Comparison of ENCODE assay signal across 13 cellular contexts in genomic region chr6:2714359-2714895, GRCh38. TPM values are rescaled to one million over a fixed set of nuclear protein-coding genes. Genes with fewer than 3 reads are reported as not detected.
DNase-seq lines count a peak whose midpoint lies in the region; ATAC-seq and TF ChIP-seq lines count a peak whose summit lies in the region.
"Had no signal": no experiment of that assay in that cellular context is flagged by ENCODE, and none has a peak within 500 bp of the region (broad histone marks: within the 10 kb centered on the region; RNA-seq: fewer than 3 reads in every experiment).

No MANE protein-coding gene starts in this region.

- TF ChIP-seq CTCF in AG04450 (IDR thresholded peaks at IDR 0.05; ENCODE audit: low read depth, low read length): no peak
- no peak for TF ChIP-seq CTCF in HFF-Myc (IDR thresholded peaks at IDR 0.05; ENCODE audit: low read depth, low read length, missing control alignments)
- TF ChIP-seq CTCF in astrocyte of the spinal cord (IDR thresholded peaks at IDR 0.05; ENCODE audit: low read depth, low read length): no peak

- DNase-seq in AG04450 (ENCODE audit: low read depth, low spot score) (peak; percentile 54), HFF-Myc (ENCODE audit: extremely low read depth, low read depth) (peak; percentile 29), astrocyte of the spinal cord (ENCODE audit: low read depth, low spot score) (peak; percentile 94), kidney tubule cell (ENCODE audit: low spot score) (peak; percentile 77), erythroblast (lab: John Stamatoyannopoulos, UW) (no peak), activated gamma-delta T cell (lab: John Stamatoyannopoulos, UW) (no peak)
- DNase-seq: activated CD4-positive, alpha-beta T cell treated with anti-CD3 and anti-CD28 coated beads, Interleukin-2, amount 10 ng/mL, durations not matched to agents 24 days and 14 days; activated naive CD4-positive, alpha-beta T cell treated with anti-CD3 and anti-CD28 coated beads, Interleukin-2, amount 50 U/mL, for 16 hours; KG1 had no signal

- H3K9me3 ChIP-seq in AG04450 (ENCODE audit: control insufficient read depth, insufficient read depth, low read length): peaks cover 3% of the 10 kb centered on the region; the same call in 1 of the 2 replicates

- no peak for TF ChIP-seq POLR2A in erythroblast (IDR thresholded peaks at IDR 0.05; ENCODE audit: low read length)

- in situ Hi-C loops in astrocyte of the spinal cord (cut with HindIII; ENCODE audit: low sequenced_read_pairs): no loop called here

- POLR2A ChIA-PET in AG04450 (lab: Yijun Ruan, JAX): interaction anchor here (0.7 kb wide), 1 partner anchor 523 kb away, joined by 6 read pairs; no protein-coding TSS in a partner anchor

- H3K27ac ChIP-seq in AG04450 (ENCODE audit: low read depth, low read length): peak overlapping the region; percentile 42
- H3K27ac ChIP-seq: parathyroid adenoma had no signal

- H3K27me3 ChIP-seq in AG04450 (ENCODE audit: control insufficient read depth, insufficient read depth, low read length): peaks cover 1% of the 10 kb centered on the region

- ATAC-seq in HG03460 (IDR thresholded peaks at IDR 0.05; ENCODE audit: unreplicated experiment) (no peak), GM21576 (IDR thresholded peaks at IDR 0.05; ENCODE audit: unreplicated experiment) (no peak)
- ATAC-seq: left lobe of liver had no signal

- H3K4me3 ChIP-seq in AG04450 (ENCODE audit: low read depth, low read length): no peak overlapping the region
- no peak overlapping the region for H3K4me3 ChIP-seq in HFF-Myc (replicated peaks; ENCODE audit: low read depth, low read length)
- H3K4me3 ChIP-seq in astrocyte of the spinal cord (ENCODE audit: low read depth, low read length): no peak overlapping the region

- CTCF ChIA-PET in AG04450 (lab: Charles Lee): no interaction called here

RNA-seq across cellular contexts. Expression of gene MYLK4, which starts 36.3 kb away (rescaled TPM):
- 0.21 and 0.22 TPM in 2 replicates for polyA plus RNA-seq in AG04450 (2011; rRNA removed)
- 0.13 and 0.14 TPM in 2 replicates for polyA minus RNA-seq in AG04450 (2011; rRNA and poly(A)+ RNA removed)

RNA-seq across cellular contexts. Expression of gene WRNIP1, which starts 50.8 kb away (rescaled TPM):
- polyA plus RNA-seq in AG04450 (2011; rRNA removed): 28.0 and 35.2 TPM in 2 replicates
- 24.0 and 33.9 TPM in 2 replicates for polyA minus RNA-seq in AG04450 (2011; rRNA and poly(A)+ RNA removed)

Comparison
In these comparisons a context has a peak if more than half of its experiments do, and no peak if none do; other contexts are left out.
1. DNase-seq: peak in AG04450 (single experiment), HFF-Myc (single experiment), astrocyte of the spinal cord (single experiment) and kidney tubule cell (single experiment); none in erythroblast (0 of 2) and activated gamma-delta T cell (single experiment).